16 cellular contexts compared by ENCODE assay signal in genomic region chr7:114970308-114970707, GRCh38.
"Had no signal": no experiment of that assay in that cellular context is flagged by ENCODE, and none has a peak within 500 bp of the region (broad histone marks: within the 10 kb centered on the region; RNA-seq: fewer than 3 reads in every experiment).

No MANE protein-coding gene starts in this region.

- H3K27ac ChIP-seq: brain microvascular endothelial cell, lower lobe of right lung, right atrium auricular region, suprapubic skin, WERI-Rb-1 had no signal

- H3K9me3 Mint-ChIP-seq: type B pancreatic cell had no signal

- ATAC-seq: activated CD4-positive, alpha-beta T cell treated with anti-CD3 and anti-CD28 coated beads for 36 hours; lower lobe of right lung; stimulated activated naive B cell treated with anti-CD40 and anti-IgM and Interleukin-4, amounts not matched to agents 10 μg/mL and 1 μg/mL and 100 μg/mL, for 72 hours had no signal

- H3K9me3 ChIP-seq: lower lobe of right lung, right atrium auricular region, suprapubic skin had no signal

- H3K27ac Mint-ChIP-seq: activated CD4-positive, alpha-beta T cell treated with anti-CD3 and anti-CD28 coated beads for 36 hours; type B pancreatic cell had no signal

- H3K27me3 ChIP-seq: brain microvascular endothelial cell, right atrium auricular region, suprapubic skin had no signal

- DNase-seq: activated CD4-positive, alpha-beta T cell treated with anti-CD3 and anti-CD28 coated beads for 36 hours; activated CD8-positive, alpha-beta memory T cell treated with anti-CD3 and anti-CD28 coated beads for 24 hours; activated naive CD4-positive, alpha-beta T cell treated with Interleukin-2 at 50 U/mL for 16 hours; amygdala; brain microvascular endothelial cell; cerebellar nuclear complex; dermis blood vessel endothelial cell; hypothalamus; lower lobe of right lung; midbrain; small intestine; stimulated activated naive B cell treated with anti-CD40 and anti-IgM and Interleukin-4, amounts not matched to agents 10 μg/mL and 1 μg/mL and 100 μg/mL, for 72 hours; WERI-Rb-1 had no signal

- H3K4me3 Mint-ChIP-seq: activated CD4-positive, alpha-beta T cell treated with anti-CD3 and anti-CD28 coated beads for 36 hours; stimulated activated naive B cell treated with anti-CD40 and anti-IgM and Interleukin-4, amounts not matched to agents 10 μg/mL and 1 μg/mL and 100 μg/mL, for 72 hours; type B pancreatic cell had no signal

- H3K27me3 Mint-ChIP-seq: activated CD4-positive, alpha-beta T cell treated with anti-CD3 and anti-CD28 coated beads for 36 hours; stimulated activated naive B cell treated with anti-CD40 and anti-IgM and Interleukin-4, amounts not matched to agents 10 μg/mL and 1 μg/mL and 100 μg/mL, for 72 hours; type B pancreatic cell had no signal
